Comparison of ENCODE assay signal across 12 cellular contexts in the genomic region with DNA sequence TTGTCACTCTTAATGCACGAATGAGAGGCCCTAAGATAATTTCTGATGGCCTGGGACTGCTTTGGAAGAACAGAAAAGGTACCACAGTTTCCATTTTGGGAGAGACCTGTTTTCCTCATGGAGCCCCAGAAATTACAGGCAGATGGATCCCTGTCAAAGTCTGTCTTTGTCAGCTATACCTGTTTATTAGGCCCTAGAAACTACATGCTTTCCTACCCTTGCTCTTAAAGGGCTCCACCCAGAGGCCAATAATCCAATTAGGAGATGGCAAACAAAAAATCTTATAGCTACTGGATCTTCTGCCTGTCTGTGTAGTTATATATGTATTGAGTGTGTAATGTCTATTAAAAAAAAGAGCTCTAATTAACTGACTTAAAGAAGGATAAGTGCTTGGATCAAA.
"Had no signal": no experiment of that assay in that cellular context is flagged by ENCODE, and none has a peak within 500 bp of the region (broad histone marks: within the 10 kb centered on the region; RNA-seq: fewer than 3 reads in every experiment).

No MANE protein-coding gene starts in this region.

- H3K36me3 ChIP-seq: esophagus squamous epithelium, right lobe of liver had no signal

- ATAC-seq: activated T-cell treated with anti-CD3 and anti-CD28 coated beads, Interleukin-2, amount 50 U/mL, for 72 hours; psoas muscle; right lobe of liver had no signal

- H3K9me3 ChIP-seq: right lobe of liver had no signal

- H3K4me3 ChIP-seq: esophagus squamous epithelium, psoas muscle, right lobe of liver, smooth muscle cell had no signal

- H3K4me2 ChIP-seq: smooth muscle cell had no signal

- FAIRE-seq: colon had no signal

- H3K27me3 ChIP-seq: esophagus squamous epithelium, right lobe of liver had no signal

- H3K27ac ChIP-seq: esophagus squamous epithelium, psoas muscle, right lobe of liver had no signal

- H3K4me1 ChIP-seq: right lobe of liver had no signal

- DNase-seq: activated CD4-positive, alpha-beta T cell treated with anti-CD3 and anti-CD28 coated beads, Interleukin-2, amount 10 ng/mL, durations not matched to agents 7 days and 5 days; activated CD8-positive, alpha-beta memory T cell treated with anti-CD3 and anti-CD28 coated beads, Interleukin-2, amount 50 U/mL, for 48 hours; activated gamma-delta T cell treated with Interleukin-2 at 50 U/mL for 16 hours; activated T-cell treated with anti-CD3 and anti-CD28 coated beads, Interleukin-2, amount 50 U/mL, for 72 hours; amniotic stem cell; esophagus squamous epithelium; foreskin fibroblast; glutamatergic neuron; psoas muscle; right lobe of liver had no signal
